In genomic region chr12:132075026-132075713, GRCh38 we compare ENCODE assay signal across 17 cellular contexts.
DNase-seq lines count a peak whose midpoint lies in the region; ATAC-seq and TF ChIP-seq lines count a peak whose summit lies in the region.
"Had no signal": no experiment of that assay in that cellular context is flagged by ENCODE, and none has a peak within 500 bp of the region (broad histone marks: within the 10 kb centered on the region; RNA-seq: fewer than 3 reads in every experiment).

No MANE protein-coding gene starts in this region.

- no peak overlapping the region for H3K27ac ChIP-seq in MM.1S (ENCODE audit: low read length)
- H3K27ac ChIP-seq: gastrocnemius medialis had no signal

- DNase-seq in Caco-2 (no peak), Kasumi-1 (lab: John Stamatoyannopoulos, UW) (peak; percentile 11 to 19), cardiac fibroblast (ENCODE audit: low read depth in 2 of 2) (peak in 1 of 2 donors; percentile 10), neural crest cell (ENCODE audit: low read depth, low spot score) (no peak), MM.1S (no peak), NCI-H1436 (lab: John Stamatoyannopoulos, UW) (no peak), nucleus accumbens (lab: John Stamatoyannopoulos, UW) (no peak)
- no peak for DNase-seq in activated T-cell treated with anti-CD3 and anti-CD28 coated beads, Interleukin-2, amount 50 U/mL, for 72 hours
- DNase-seq: activated CD8-positive, alpha-beta memory T cell treated with anti-CD3 and anti-CD28 coated beads, Interleukin-2, amount 10 ng/mL, durations not matched to agents 7 days and 5 days; activated naive CD8-positive, alpha-beta T cell treated with anti-CD3 and anti-CD28 coated beads, Interleukin-2, amount 10 ng/mL, durations not matched to agents 7 days and 5 days; CD8-positive, alpha-beta T cell; gastrocnemius medialis; kidney; NCI-H1694 treated with DMSO at 0.1 percent for 48 hours; SIG-M5; stimulated activated CD4-positive, alpha-beta T cell treated with anti-CD3 and anti-CD28 coated beads, Interleukin-4, amount 100 ng/mL, for 4 hours had no signal

- POLR2A ChIA-PET in Caco-2 (lab: Charles Lee) = no interaction called here

- H3K4me3 ChIP-seq in Caco-2 (ENCODE audit: low read depth, low read length) (no peak overlapping the region), cardiac fibroblast (replicated peaks in 1 of 2; ENCODE audit: low read depth in 2 of 2, low read length in 2 of 2) (no peak overlapping the region), MM.1S (ENCODE audit: low read length) (no peak overlapping the region)
- H3K4me3 ChIP-seq: gastrocnemius medialis had no signal

- CTCF ChIA-PET in Caco-2 (lab: Charles Lee) = no interaction called here

- no peaks in the 10 kb centered on the region for H3F3A ChIP-seq in MM.1S (ENCODE audit: insufficient read depth, low read length)

- TF ChIP-seq CTCF in Caco-2 (IDR thresholded peaks at IDR 0.05; ENCODE audit: insufficient read depth in 1 of 2, low read depth in 1 of 2, low read length in 1 of 2, severe bottlenecking in 1 of 2, unreplicated experiment in 1 of 2) (peak; percentile 3 to 28), cardiac fibroblast (IDR thresholded peaks at IDR 0.05; ENCODE audit: low read depth, low read length) (peak; percentile 36), neural crest cell (conservative IDR thresholded peaks at IDR 0.05) (peak; percentile 44), MM.1S (IDR thresholded peaks at IDR 0.05; ENCODE audit: low read length) (no peak)

- no peaks in the 10 kb centered on the region for H4K20me1 ChIP-seq in MM.1S (ENCODE audit: insufficient read depth, low read length)

- H3K27me3 ChIP-seq in Caco-2 (replicated peaks; ENCODE audit: control insufficient read depth, insufficient read depth, low read length) (no peaks in the 10 kb centered on the region), MM.1S (replicated peaks; ENCODE audit: insufficient read depth, low read length) (no peaks in the 10 kb centered on the region)
- H3K27me3 ChIP-seq: gastrocnemius medialis had no signal

- BruUV-seq in Caco-2 (replicated peaks; lab: Mats Ljungman, UMichigan) = no TSS peak

- H3K4me1 Mint-ChIP-seq in Caco-2 (ENCODE audit: low read depth, unreplicated experiment) (no peaks in the 10 kb centered on the region), neural crest cell (peaks cover 4% of the 10 kb centered on the region)
- no peaks in the 10 kb centered on the region for H3K4me1 Mint-ChIP-seq in activated T-cell treated with anti-CD3 and anti-CD28 coated beads, Interleukin-2, amount 50 U/mL, for 72 hours (ENCODE audit: low read depth)
- H3K4me1 Mint-ChIP-seq: activated CD8-positive, alpha-beta memory T cell treated with anti-CD3 and anti-CD28 coated beads, Interleukin-2, amount 10 ng/mL, durations not matched to agents 7 days and 5 days; activated naive CD8-positive, alpha-beta T cell treated with anti-CD3 and anti-CD28 coated beads, Interleukin-2, amount 10 ng/mL, durations not matched to agents 7 days and 5 days had no signal

- H3K79me2 ChIP-seq in MM.1S (ENCODE audit: low read length) = no peaks in the 10 kb centered on the region

- H3K9me3 Mint-ChIP-seq in Caco-2 (ENCODE audit: unreplicated experiment) = no peaks in the 10 kb centered on the region
- H3K9me3 Mint-ChIP-seq in neural crest cell = no peaks in the 10 kb centered on the region
- H3K9me3 Mint-ChIP-seq in activated T-cell treated with anti-CD3 and anti-CD28 coated beads, Interleukin-2, amount 50 U/mL, for 72 hours = no peaks in the 10 kb centered on the region
- H3K9me3 Mint-ChIP-seq: activated naive CD8-positive, alpha-beta T cell treated with anti-CD3 and anti-CD28 coated beads, Interleukin-2, amount 10 ng/mL, durations not matched to agents 7 days and 5 days; CD8-positive, alpha-beta T cell; stimulated activated naive CD8-positive, alpha-beta T cell treated with anti-CD3 and anti-CD28 coated beads, Interleukin-15, Interleukin-2, amounts not matched to agents 100 ng/mL and 50 ng/mL, for 24 hours had no signal

- H3K4me1 ChIP-seq in Caco-2 = no peaks in the 10 kb centered on the region
- no peaks in the 10 kb centered on the region for H3K4me1 ChIP-seq in MM.1S (ENCODE audit: low read length)
- H3K4me1 ChIP-seq: gastrocnemius medialis had no signal

- intact Hi-C loops in Caco-2 (cut with micrococcal nuclease; ENCODE audit: unreplicated experiment) = no loop called here

- H3K36me3 ChIP-seq in Caco-2 (ENCODE audit: control insufficient read depth, insufficient read depth, low read length) = no peaks in the 10 kb centered on the region
- no peaks in the 10 kb centered on the region for H3K36me3 ChIP-seq in MM.1S (replicated peaks; ENCODE audit: insufficient read depth, low read length)

- no peaks in the 10 kb centered on the region for H3K9me3 ChIP-seq in Caco-2
- H3K9me3 ChIP-seq in MM.1S (replicated peaks; ENCODE audit: insufficient read depth, low read length) = no peaks in the 10 kb centered on the region
- H3K9me3 ChIP-seq: gastrocnemius medialis had no signal

- H3K27ac Mint-ChIP-seq in Caco-2 (ENCODE audit: unreplicated experiment) (no peak overlapping the region), neural crest cell (ENCODE audit: unreplicated experiment) (no peak overlapping the region)
- no peak overlapping the region for H3K27ac Mint-ChIP-seq in activated T-cell treated with anti-CD3 and anti-CD28 coated beads, Interleukin-2, amount 50 U/mL, for 72 hours
- H3K27ac Mint-ChIP-seq: activated CD8-positive, alpha-beta memory T cell treated with anti-CD3 and anti-CD28 coated beads, Interleukin-2, amount 10 ng/mL, durations not matched to agents 7 days and 5 days; activated naive CD8-positive, alpha-beta T cell treated with anti-CD3 and anti-CD28 coated beads, Interleukin-2, amount 10 ng/mL, durations not matched to agents 7 days and 5 days; CD8-positive, alpha-beta T cell; stimulated activated naive CD8-positive, alpha-beta T cell treated with anti-CD3 and anti-CD28 coated beads, Interleukin-15, Interleukin-2, amounts not matched to agents 100 ng/mL and 50 ng/mL, for 24 hours had no signal

- no peak overlapping the region for H3K4me2 ChIP-seq in MM.1S (ENCODE audit: low read depth, low read length)

- ATAC-seq in activated T-cell treated with anti-CD3 and anti-CD28 coated beads, Interleukin-2, amount 50 U/mL, for 72 hours (replicated peaks in 1 of 2) = no peak
- ATAC-seq: activated CD8-positive, alpha-beta memory T cell treated with anti-CD3 and anti-CD28 coated beads, Interleukin-2, amount 10 ng/mL, durations not matched to agents 7 days and 5 days; CD8-positive, alpha-beta T cell; gastrocnemius medialis had no signal

- H2AFZ ChIP-seq in MM.1S (ENCODE audit: low read length) = no peak overlapping the region

- H3K36me3 Mint-ChIP-seq in Caco-2 (ENCODE audit: insufficient read depth, unreplicated experiment) = peaks cover 58% of the 10 kb centered on the region
- H3K36me3 Mint-ChIP-seq in neural crest cell (ENCODE audit: low read depth) = peaks cover 9% of the 10 kb centered on the region
- peaks cover 8 to 10% of the 10 kb centered on the region in 2 donors for H3K36me3 Mint-ChIP-seq in activated T-cell treated with anti-CD3 and anti-CD28 coated beads, Interleukin-2, amount 50 U/mL, for 72 hours (ENCODE audit: insufficient read depth in 2 of 2)

- no peak overlapping the region for H3K9ac ChIP-seq in MM.1S (ENCODE audit: low read length)

- H3K4me3 Mint-ChIP-seq in Caco-2 (ENCODE audit: unreplicated experiment) (no peak overlapping the region), neural crest cell (no peak overlapping the region)
- H3K4me3 Mint-ChIP-seq in activated T-cell treated with anti-CD3 and anti-CD28 coated beads, Interleukin-2, amount 50 U/mL, for 72 hours = no peak overlapping the region
- H3K4me3 Mint-ChIP-seq: activated CD8-positive, alpha-beta memory T cell treated with anti-CD3 and anti-CD28 coated beads, Interleukin-2, amount 10 ng/mL, durations not matched to agents 7 days and 5 days; activated naive CD8-positive, alpha-beta T cell treated with anti-CD3 and anti-CD28 coated beads, Interleukin-2, amount 10 ng/mL, durations not matched to agents 7 days and 5 days; CD8-positive, alpha-beta T cell; stimulated activated naive CD8-positive, alpha-beta T cell treated with anti-CD3 and anti-CD28 coated beads, Interleukin-15, Interleukin-2, amounts not matched to agents 100 ng/mL and 50 ng/mL, for 24 hours had no signal

- no peaks in the 10 kb centered on the region for H3K9me2 ChIP-seq in MM.1S (replicated peaks; ENCODE audit: insufficient read depth, low read length)

- H3K27me3 Mint-ChIP-seq in Caco-2 (ENCODE audit: insufficient read depth, unreplicated experiment) (no peaks in the 10 kb centered on the region), neural crest cell (ENCODE audit: low read depth) (no peaks in the 10 kb centered on the region)
- no peaks in the 10 kb centered on the region for H3K27me3 Mint-ChIP-seq in activated T-cell treated with anti-CD3 and anti-CD28 coated beads, Interleukin-2, amount 50 U/mL, for 72 hours (ENCODE audit: low read depth)
- H3K27me3 Mint-ChIP-seq: activated CD8-positive, alpha-beta memory T cell treated with anti-CD3 and anti-CD28 coated beads, Interleukin-2, amount 10 ng/mL, durations not matched to agents 7 days and 5 days; activated naive CD8-positive, alpha-beta T cell treated with anti-CD3 and anti-CD28 coated beads, Interleukin-2, amount 10 ng/mL, durations not matched to agents 7 days and 5 days; stimulated activated naive CD8-positive, alpha-beta T cell treated with anti-CD3 and anti-CD28 coated beads, Interleukin-15, Interleukin-2, amounts not matched to agents 100 ng/mL and 50 ng/mL, for 24 hours had no signal

Comparison
In these comparisons a context has a peak if more than half of its experiments do, and no peak if none do; other contexts are left out.
1. DNase-seq: peak in Kasumi-1 (2 of 2); none in Caco-2 (0 of 2), neural crest cell (single experiment), MM.1S (single experiment), NCI-H1436 (single experiment), activated T-cell treated with anti-CD3 and anti-CD28 coated beads, Interleukin-2, amount 50 U/mL, for 72 hours (0 of 2) and nucleus accumbens (0 of 56).